ENCODE assay signal across 9 cellular contexts in genomic region chr6:49986551-49986950, GRCh38. TPM values are rescaled to one million over a fixed set of nuclear protein-coding genes. Genes with fewer than 3 reads are reported as not detected.
"Had no signal": no experiment of that assay in that cellular context is flagged by ENCODE, and none has a peak within 500 bp of the region (broad histone marks: within the 10 kb centered on the region; RNA-seq: fewer than 3 reads in every experiment).

No MANE protein-coding gene starts in this region.

- H3K4me3 ChIP-seq: GM12878 had no signal

- FAIRE-seq: G401.6, GM12878, GM12891, GM12892, GM18507, GM19239 had no signal

- DNase-seq: GDM1, GF-D8 had no signal

- ATAC-seq: GM12878 had no signal

RNA-seq across cellular contexts. Expression of gene DEFB113, which starts 17.1 kb away (rescaled TPM):
- total RNA-seq: G401, GM12878 had no signal
- polyA plus RNA-seq: GM12878 had no signal

RNA-seq across cellular contexts. Expression of gene DEFB114, which starts 22.6 kb away (rescaled TPM):
- total RNA-seq: G401, GM12878 had no signal
- polyA plus RNA-seq: GM12878 had no signal

RNA-seq across cellular contexts. Expression of gene DEFB110, which starts 35.2 kb away (rescaled TPM):
- total RNA-seq: G401, GM12878 had no signal
- polyA plus RNA-seq: GM12878 had no signal
